2 cellular contexts compared by ENCODE assay signal in genomic region chr1:31377361-31377863, GRCh38.
TF ChIP-seq lines count a peak whose summit lies in the region.

No MANE protein-coding gene starts in this region.

TF ChIP-seq in SK-N-SH, 30 proteins besides CTCF, POLR2A, EP300 and RAD21:
- TF ChIP-seq MAX (IDR thresholded peaks at IDR 0.05; ENCODE audit: low read depth) (no peak), ELF1 (IDR thresholded peaks at IDR 0.05) (no peak), FOSL2 (IDR thresholded peaks at IDR 0.05; ENCODE audit: borderline replicate concordance, low read depth) (no peak), GATA2 (CRISPR knock-in tag; IDR thresholded peaks at IDR 0.05) (no peak), TEAD4 (IDR thresholded peaks at IDR 0.05; ENCODE audit: borderline replicate concordance, insufficient read depth) (no peak), MEF2A (IDR thresholded peaks at IDR 0.05; ENCODE audit: borderline replicate concordance, low read depth) (no peak), NFIC (IDR thresholded peaks at IDR 0.05; ENCODE audit: borderline replicate concordance) (no peak), JUND (IDR thresholded peaks at IDR 0.05) (no peak), FOXM1 (IDR thresholded peaks at IDR 0.05; ENCODE audit: low read depth) (no peak), PBX3 (IDR thresholded peaks at IDR 0.05) (no peak), ZBTB33 (IDR thresholded peaks at IDR 0.05; ENCODE audit: borderline replicate concordance, low read depth) (no peak), EZH2phosphoT487 (IDR thresholded peaks at IDR 0.05; ENCODE audit: borderline replicate concordance, low read depth) (no peak), TAF1 (IDR thresholded peaks at IDR 0.05; ENCODE audit: borderline replicate concordance, low read depth, low read length) (no peak), RXRA (IDR thresholded peaks at IDR 0.05; ENCODE audit: borderline replicate concordance, low read depth) (no peak)
- TF ChIP-seq, protein P1, sequence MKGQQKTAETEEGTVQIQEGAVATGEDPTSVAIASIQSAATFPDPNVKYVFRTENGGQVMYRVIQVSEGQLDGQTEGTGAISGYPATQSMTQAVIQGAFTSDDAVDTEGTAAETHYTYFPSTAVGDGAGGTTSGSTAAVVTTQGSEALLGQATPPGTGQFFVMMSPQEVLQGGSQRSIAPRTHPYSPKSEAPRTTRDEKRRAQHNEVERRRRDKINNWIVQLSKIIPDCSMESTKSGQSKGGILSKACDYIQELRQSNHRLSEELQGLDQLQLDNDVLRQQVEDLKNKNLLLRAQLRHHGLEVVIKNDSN (IDR thresholded peaks at IDR 0.05; ENCODE audit: borderline replicate concordance, low read depth) = no peak

TF ChIP-seq in SK-N-SH treated with all-trans-retinoic acid at 6 μM for 48 hours, 23 proteins besides CTCF, POLR2A, EP300 and RAD21:
- TF ChIP-seq PATZ1 (CRISPR knock-in tag; IDR thresholded peaks at IDR 0.05; ENCODE audit: borderline replicate concordance) (no peak), ZFP30 (CRISPR knock-in tag; IDR thresholded peaks at IDR 0.05) (no peak), PPARA (CRISPR knock-in tag; IDR thresholded peaks at IDR 0.05; ENCODE audit: borderline replicate concordance) (no peak), ZFP3 (CRISPR knock-in tag; IDR thresholded peaks at IDR 0.05) (no peak), SNAI2 (CRISPR knock-in tag; IDR thresholded peaks at IDR 0.05) (no peak), CREB5 (CRISPR knock-in tag; IDR thresholded peaks at IDR 0.05; ENCODE audit: low read depth) (no peak)
